17 cellular contexts compared by ENCODE assay signal in the genomic region with DNA sequence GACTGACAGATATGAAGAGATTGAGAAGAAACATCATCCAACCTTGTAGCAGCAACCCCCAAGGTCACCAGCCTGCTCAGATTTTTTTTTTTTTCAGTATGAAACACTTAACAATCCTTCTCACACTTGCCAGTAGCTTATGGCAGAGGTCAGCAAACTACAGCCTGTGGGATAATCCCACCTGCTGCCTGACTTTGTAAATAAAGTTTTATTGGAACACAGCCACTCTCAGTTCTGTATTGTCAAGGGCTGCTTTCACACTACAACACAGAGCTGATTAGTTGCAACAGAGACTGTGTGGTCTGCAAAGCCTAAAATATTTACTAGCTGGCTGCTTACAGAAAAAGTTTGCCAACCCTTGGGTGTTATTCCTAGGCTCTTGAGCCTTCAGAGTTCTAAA.
DNase-seq lines count a peak whose midpoint lies in the region; TF ChIP-seq lines count a peak whose summit lies in the region.
"Had no signal": no experiment of that assay in that cellular context is flagged by ENCODE, and none has a peak within 500 bp of the region (broad histone marks: within the 10 kb centered on the region; RNA-seq: fewer than 3 reads in every experiment).

No MANE protein-coding gene starts in this region.

- no peak overlapping the region for H3K4me3 ChIP-seq in WERI-Rb-1 (ENCODE audit: low read depth, low read length)
- H3K4me3 ChIP-seq in fibroblast of villous mesenchyme (ENCODE audit: low read depth, low read length), result no peak overlapping the region
- H3K4me3 ChIP-seq in CD8-positive, alpha-beta memory T cell (ENCODE audit: low read length), result no peak overlapping the region

- H3K27ac ChIP-seq in WERI-Rb-1, result peak overlapping the region; percentile 83
- H3K27ac ChIP-seq in CD8-positive, alpha-beta memory T cell (ENCODE audit: low read depth, low read length), result no peak overlapping the region
- H3K27ac ChIP-seq: C4-2B had no signal

- H3K9me3 ChIP-seq in WERI-Rb-1 (ENCODE audit: severe bottlenecking), result no peaks in the 10 kb centered on the region
- no peaks in the 10 kb centered on the region for H3K9me3 ChIP-seq in CD8-positive, alpha-beta memory T cell (ENCODE audit: low read length)

- CTCF ChIA-PET in CD8-positive, alpha-beta memory T cell (lab: Charles Lee), result no interaction called here

- peaks cover 0 to 2% (median 0%) of the 10 kb centered on the region in 5 donors for H3K9me3 Mint-ChIP-seq in CD8-positive, alpha-beta memory T cell
- H3K9me3 Mint-ChIP-seq: CD4-positive, alpha-beta T cell; HFFc6 had no signal

- TF ChIP-seq CTCF in WERI-Rb-1 (IDR thresholded peaks at IDR 0.05; ENCODE audit: low read depth, low read length), result no peak
- TF ChIP-seq CTCF in fibroblast of villous mesenchyme (IDR thresholded peaks at IDR 0.05; ENCODE audit: insufficient read depth, low read depth, low read length), result no peak

- no peaks in the 10 kb centered on the region for H3K36me3 Mint-ChIP-seq in CD8-positive, alpha-beta memory T cell

- H3K4me3 Mint-ChIP-seq in CD8-positive, alpha-beta memory T cell, result no peak overlapping the region
- H3K4me3 Mint-ChIP-seq: B cell; CD4-positive, alpha-beta T cell; HFFc6 had no signal

- no peak overlapping the region for H3K27ac Mint-ChIP-seq in CD8-positive, alpha-beta memory T cell
- H3K27ac Mint-ChIP-seq: B cell; CD4-positive, alpha-beta T cell; HFFc6 had no signal

- DNase-seq in SIG-M5 treated with dmso at 0.1 percent for 504 hours (lab: John Stamatoyannopoulos, UW; ENCODE audit: unreplicated experiment) (peak; percentile 38), SIG-M5 (lab: John Stamatoyannopoulos, UW) (no peak), MV-4-11 (lab: John Stamatoyannopoulos, UW) (peak; percentile 75), WERI-Rb-1 (no peak), fibroblast of villous mesenchyme (ENCODE audit: low read depth) (peak; percentile 14), NCI-H146 treated with DMSO at 0.1 percent for 48 hours (lab: John Stamatoyannopoulos, UW; ENCODE audit: unreplicated experiment) (no peak), amniotic stem cell (lab: John Stamatoyannopoulos, UW) (no peak)
- no peak for DNase-seq in CD8-positive, alpha-beta memory T cell
- DNase-seq: CD4-positive, alpha-beta T cell; DMS153; DMS79; GDM1; GOT3; H7; HFFc6 had no signal

- no peaks in the 10 kb centered on the region for H3K4me1 Mint-ChIP-seq in CD8-positive, alpha-beta memory T cell
- H3K4me1 Mint-ChIP-seq: B cell had no signal

- POLR2A ChIA-PET in CD8-positive, alpha-beta memory T cell (lab: Charles Lee), result no interaction called here

- peaks cover 6 to 16% of the 10 kb centered on the region in 2 donors for H3K27me3 Mint-ChIP-seq in CD8-positive, alpha-beta memory T cell
- H3K27me3 Mint-ChIP-seq: CD4-positive, alpha-beta T cell had no signal

- H3K4me1 ChIP-seq in CD8-positive, alpha-beta memory T cell (ENCODE audit: insufficient read depth, low read length), result no peaks in the 10 kb centered on the region

- H3K27me3 ChIP-seq in WERI-Rb-1 (ENCODE audit: insufficient read depth, low read depth, severe bottlenecking), result no peaks in the 10 kb centered on the region
- H3K27me3 ChIP-seq in CD8-positive, alpha-beta memory T cell (ENCODE audit: insufficient read depth, low read length, poor library complexity, severe bottlenecking), result no peaks in the 10 kb centered on the region

- H3K36me3 ChIP-seq in WERI-Rb-1, result no peaks in the 10 kb centered on the region
- no peaks in the 10 kb centered on the region for H3K36me3 ChIP-seq in CD8-positive, alpha-beta memory T cell (ENCODE audit: insufficient read depth, low read length)

Comparison
In these comparisons a context has a peak if more than half of its experiments do, and no peak if none do; other contexts are left out.
1. DNase-seq: peak in SIG-M5 treated with dmso at 0.1 percent for 504 hours (single experiment), MV-4-11 (single experiment) and fibroblast of villous mesenchyme (single experiment); none in SIG-M5 (single experiment), WERI-Rb-1 (single experiment), NCI-H146 treated with DMSO at 0.1 percent for 48 hours (single experiment), amniotic stem cell (single experiment) and CD8-positive, alpha-beta memory T cell (0 of 5).